Comparison of ENCODE assay signal across 21 cellular contexts in the genomic region with DNA sequence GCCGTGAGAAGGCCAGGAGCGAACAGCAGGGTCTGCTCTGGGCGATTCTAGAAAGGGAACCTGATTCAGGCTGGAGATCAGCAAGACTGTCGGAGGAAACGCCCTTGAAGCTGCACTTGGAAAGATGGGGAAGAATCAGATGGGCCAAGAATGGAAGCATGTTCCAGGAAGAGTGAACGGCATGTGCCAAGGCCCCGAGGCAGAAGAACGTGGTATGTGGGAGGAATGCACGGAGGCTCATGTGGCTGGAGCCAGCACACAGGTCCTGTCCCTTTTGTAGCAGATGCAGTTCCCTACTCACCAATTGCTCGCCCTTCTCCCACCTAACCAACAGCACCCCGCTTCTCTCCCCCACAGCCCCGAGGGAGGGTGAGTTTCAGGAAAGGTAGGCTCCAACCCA.
A peak's percentile ranks its signal among the peaks of the same experiment; 100 is the strongest.
DNase-seq lines count a peak whose midpoint lies in the region; ATAC-seq, FAIRE-seq and TF ChIP-seq lines count a peak whose summit lies in the region.
"Had no signal": no experiment of that assay in that cellular context is flagged by ENCODE, and none has a peak within 500 bp of the region (broad histone marks: within the 10 kb centered on the region; RNA-seq: fewer than 3 reads in every experiment).

No MANE protein-coding gene starts in this region.

- no peak overlapping the region for H4K91ac ChIP-seq in H1 (replicated peaks; ENCODE audit: insufficient read length, low read length)

- no peaks in the 10 kb centered on the region; the same call in 1 of the 2 replicates for H3K79me1 ChIP-seq in H1 (ENCODE audit: low read depth, low read length)

- peaks cover 14% of the 10 kb centered on the region for H3K27me3 Mint-ChIP-seq in neural progenitor cell (ENCODE audit: insufficient read depth, low read depth)

- H3F3A ChIP-seq in neural progenitor cell (ENCODE audit: low read depth): peaks cover 16% of the 10 kb centered on the region

- H3K9me3 ChIP-seq in HEK293 (ENCODE audit: control insufficient read depth, insufficient read depth, low read depth, low read length) (no peaks in the 10 kb centered on the region), H1 (ENCODE audit: insufficient read depth in 2 of 2, low read depth in 1 of 2, low read length in 1 of 2) (no peaks in the 10 kb centered on the region), keratinocyte (ENCODE audit: control insufficient read depth, low read depth, low read length) (no peaks in the 10 kb centered on the region), suprapubic skin (no peaks in the 10 kb centered on the region), neural progenitor cell (ENCODE audit: low read depth) (no peaks in the 10 kb centered on the region)
- H3K9me3 ChIP-seq: Peyer's patch had no signal

- POLR2A ChIA-PET in HEK293 (lab: Yijun Ruan, JAX) (no interaction called here), H1 (lab: Charles Lee; ENCODE audit: partially characterized antibody) (no interaction called here)

- no peak overlapping the region for H3K27ac Mint-ChIP-seq in neural progenitor cell
- H3K27ac Mint-ChIP-seq: CD8-positive, alpha-beta T cell had no signal

- no peak overlapping the region for H2AFZ ChIP-seq in H1 (ENCODE audit: low read length)
- peak overlapping the region; percentile 72 for H2AFZ ChIP-seq in keratinocyte (ENCODE audit: control insufficient read depth, low read length)
- no peak overlapping the region for H2AFZ ChIP-seq in neural progenitor cell (replicated peaks)

- no peak overlapping the region for H3K56ac ChIP-seq in H1 (replicated peaks; ENCODE audit: insufficient read length, low read depth, low read length)

- peaks cover 8% of the 10 kb centered on the region for H3K23me2 ChIP-seq in H1 (ENCODE audit: low read depth, low read length)

- H3K4me3 ChIP-seq in HEK293 (ENCODE audit: low read depth, low read length) (no peak overlapping the region), H1 (ENCODE audit: extremely low read depth in 1 of 4, insufficient read depth in 2 of 4, low read depth in 3 of 4, low read length in 4 of 4) (no peak overlapping the region), keratinocyte (ENCODE audit: control insufficient read depth in 2 of 3, extremely low read depth in 1 of 3, insufficient read depth in 2 of 3, low read depth in 1 of 3, low read length in 3 of 3) (no peak overlapping the region), suprapubic skin (no peak overlapping the region), neural progenitor cell (no peak overlapping the region)
- H3K4me3 ChIP-seq: Peyer's patch had no signal

- no peak for ATAC-seq in GM18909 (IDR thresholded peaks at IDR 0.05; ENCODE audit: poor library complexity, unreplicated experiment)
- no peak for ATAC-seq in left ventricle myocardium superior
- ATAC-seq: CD8-positive, alpha-beta T cell; Right ventricle myocardium inferior had no signal

- H3K23ac ChIP-seq in H1 (ENCODE audit: insufficient read length): no peak overlapping the region

- H4K5ac ChIP-seq in H1 (ENCODE audit: insufficient read length, low read depth, low read length): no peak overlapping the region

- no peaks in the 10 kb centered on the region for H3K4me1 ChIP-seq in HEK293 (ENCODE audit: control insufficient read depth, insufficient read depth, low read length)
- peaks cover 6 to 27% (median 7%) of the 10 kb centered on the region in 4 experiments for H3K4me1 ChIP-seq in H1 (replicated peaks in 1 of 4; ENCODE audit: control insufficient read depth in 3 of 4, insufficient read depth in 4 of 4, low read length in 3 of 4)
- H3K4me1 ChIP-seq in keratinocyte (ENCODE audit: control insufficient read depth, extremely low read depth, insufficient read depth, low read length): peaks cover 47% of the 10 kb centered on the region
- H3K4me1 ChIP-seq in suprapubic skin: peaks cover 33% of the 10 kb centered on the region
- peaks cover 29% of the 10 kb centered on the region for H3K4me1 ChIP-seq in neural progenitor cell
- H3K4me1 ChIP-seq: Peyer's patch had no signal

- H3K36me3 ChIP-seq in HEK293 (ENCODE audit: control insufficient read depth in 2 of 2, insufficient read depth in 1 of 2, low read length in 2 of 2): no peaks in the 10 kb centered on the region
- H3K36me3 ChIP-seq in H1 (ENCODE audit: control insufficient read depth in 2 of 4, insufficient read depth in 4 of 4, low read length in 3 of 4): no peaks in the 10 kb centered on the region
- no peaks in the 10 kb centered on the region for H3K36me3 ChIP-seq in keratinocyte (ENCODE audit: control insufficient read depth in 2 of 2, extremely low read depth in 1 of 2, insufficient read depth in 2 of 2, low read length in 2 of 2)
- no peaks in the 10 kb centered on the region for H3K36me3 ChIP-seq in suprapubic skin
- H3K36me3 ChIP-seq in neural progenitor cell: no peaks in the 10 kb centered on the region
- H3K36me3 ChIP-seq: Peyer's patch had no signal

- 0 out of 2 replicates have a peak overlapping the region, but pooled peaks have one; percentile 11 for H2BK15ac ChIP-seq in H1 (ENCODE audit: low read length)

- TF ChIP-seq CTCF in HEK293 (tag by site-specific recombination; IDR thresholded peaks at IDR 0.05) (no peak), H1 (IDR thresholded peaks at IDR 0.05; ENCODE audit: control extremely low read depth in 1 of 3, insufficient read depth in 1 of 3, low read depth in 1 of 3, low read length in 3 of 3) (no peak), keratinocyte (optimal IDR thresholded peaks at IDR 0.05 in 1 of 3, IDR thresholded peaks at IDR 0.05 in 1 of 3, conservative IDR thresholded peaks at IDR 0.05 in 1 of 3; ENCODE audit: extremely low read depth in 1 of 3, insufficient read depth in 2 of 3, low read length in 3 of 3) (no peak), suprapubic skin (IDR thresholded peaks at IDR 0.05) (no peak), neural progenitor cell (IDR thresholded peaks at IDR 0.05) (no peak)

- no peak overlapping the region for H3K9ac ChIP-seq in H1 (replicated peaks in 1 of 4; ENCODE audit: extremely low read depth in 1 of 4, low read depth in 3 of 4, low read length in 3 of 4)
- peak overlapping the region; percentile 13 for H3K9ac ChIP-seq in keratinocyte (ENCODE audit: control insufficient read depth, extremely low read depth, insufficient read depth, low read length)
- H3K9ac ChIP-seq in neural progenitor cell: no peak overlapping the region

- no peak for TF ChIP-seq RAD21 in H1 (IDR thresholded peaks at IDR 0.05 in 1 of 2, conservative IDR thresholded peaks at IDR 0.05 in 1 of 2; ENCODE audit: low read depth in 2 of 2, low read length in 2 of 2)

- H3K4me2 ChIP-seq in H1 (ENCODE audit: insufficient read depth in 1 of 2, low read depth in 2 of 2, low read length in 2 of 2): no peak overlapping the region
- H3K4me2 ChIP-seq in keratinocyte (ENCODE audit: control insufficient read depth, extremely low read depth, insufficient read depth, low read depth, low read length): peak overlapping the region; percentile 84
- H3K4me2 ChIP-seq in neural progenitor cell: no peak overlapping the region

- H2BK5ac ChIP-seq in H1 (ENCODE audit: low read depth, low read length): no peak overlapping the region

- DNase-seq in H1 (ENCODE audit: low read depth in 1 of 2, low spot score in 2 of 2) (no peak), keratinocyte (ENCODE audit: low read depth, low spot score) (no peak), suprapubic skin (ENCODE audit: low spot score in 2 of 2) (no peak), NAMALWA (ENCODE audit: low spot score) (no peak), neural progenitor cell (ENCODE audit: low spot score) (no peak), left ventricle myocardium superior (no peak)
- DNase-seq: AML-193; C1 segment of cervical spinal cord; CD8-positive, alpha-beta T cell; GDM1; H9; MM.1S; NCI-H1092; NCI-H1436; NCI-H187 treated with DMSO at 0.1 percent for 48 hours; NCI-H226; NCI-H82; Peyer's patch had no signal

- H2BK120ac ChIP-seq in H1 (replicated peaks; ENCODE audit: low read depth, low read length): no peak overlapping the region

- H3K14ac ChIP-seq in H1 (ENCODE audit: insufficient read length): no peak overlapping the region

- peak overlapping the region; percentile 75; the same call in 1 of the 2 replicates for H2BK12ac ChIP-seq in H1 (ENCODE audit: low read depth, low read length)

- CTCF ChIA-PET in HEK293 (lab: Yijun Ruan, JAX) (no interaction called here), H1 (lab: Charles Lee; ENCODE audit: partially characterized antibody) (no interaction called here)

- dilution Hi-C loops in keratinocyte (cut with MboI; ENCODE audit: extremely low pct_ligation_motif_present, low sequenced_read_pairs): no loop called here

- H3K18ac ChIP-seq in H1 (ENCODE audit: extremely low read depth, low read length): no peak overlapping the region

- no peak overlapping the region; the same call in 1 of the 2 replicates for H2AK5ac ChIP-seq in H1 (ENCODE audit: low read depth, low read length)

- intact Hi-C loops in left ventricle myocardium superior (cut with micrococcal nuclease): no loop called here

- H3K36me3 Mint-ChIP-seq in neural progenitor cell: no peaks in the 10 kb centered on the region
- H3K36me3 Mint-ChIP-seq: CD8-positive, alpha-beta T cell had no signal

- H3K27ac ChIP-seq in HEK293 (ENCODE audit: extremely low read depth, low read depth, low read length): no peak overlapping the region
- no peak overlapping the region for H3K27ac ChIP-seq in H1 (ENCODE audit: low read depth, low read length)
- peak overlapping the region; percentile 80 for H3K27ac ChIP-seq in keratinocyte (ENCODE audit: control insufficient read depth, insufficient read depth, low read length)
- H3K27ac ChIP-seq in suprapubic skin: peak overlapping the region; percentile 81
- H3K27ac ChIP-seq in neural progenitor cell: no peak overlapping the region
- H3K27ac ChIP-seq: Peyer's patch had no signal

- FAIRE-seq in H1 (lab: Jason Lieb, UNC) (no peak), keratinocyte (lab: Jason Lieb, UNC) (peak; percentile 81)

- H3K27me3 ChIP-seq in H1 (replicated peaks in 1 of 4; ENCODE audit: control insufficient read depth in 3 of 4, extremely low read depth in 1 of 4, insufficient read depth in 3 of 4, low read length in 3 of 4) (peaks cover 0 to 14% (median 0%) of the 10 kb centered on the region in 4 experiments; a peak in 3 of 7 replicates), keratinocyte (ENCODE audit: control insufficient read depth, extremely low read depth, insufficient read depth, low read length) (no peaks in the 10 kb centered on the region), suprapubic skin (peaks cover 16% of the 10 kb centered on the region), neural progenitor cell (no peaks in the 10 kb centered on the region)
- H3K27me3 ChIP-seq: Peyer's patch had no signal

- TF ChIP-seq POLR2A in H1 (IDR thresholded peaks at IDR 0.05; ENCODE audit: control extremely low read depth in 1 of 2, low read depth in 2 of 2, low read length in 2 of 2) (no peak), suprapubic skin (IDR thresholded peaks at IDR 0.05) (no peak)

- no peak overlapping the region for H3K4ac ChIP-seq in H1 (replicated peaks; ENCODE audit: insufficient read length, low read depth, low read length)

- H4K20me1 ChIP-seq in H1 (replicated peaks in 1 of 2; ENCODE audit: control insufficient read depth in 1 of 2, insufficient read depth in 2 of 2, low read length in 2 of 2) (peaks cover 0 to 5% of the 10 kb centered on the region in 2 experiments), keratinocyte (ENCODE audit: control insufficient read depth, extremely low read depth, insufficient read depth, low read length) (no peaks in the 10 kb centered on the region), neural progenitor cell (ENCODE audit: low read depth) (no peaks in the 10 kb centered on the region)

- H3K9me3 Mint-ChIP-seq in neural progenitor cell: peaks cover 2% of the 10 kb centered on the region

- no peak overlapping the region for H3K4me3 Mint-ChIP-seq in neural progenitor cell
- H3K4me3 Mint-ChIP-seq: CD8-positive, alpha-beta T cell; H9 had no signal

- H4K8ac ChIP-seq in H1 (ENCODE audit: extremely low read depth, insufficient read depth, low read length): no peak overlapping the region

- H2BK20ac ChIP-seq in H1 (ENCODE audit: low read length): 0 out of 2 replicates have a peak overlapping the region, but pooled peaks have one; percentile 40

- H3K9me1 ChIP-seq in keratinocyte (ENCODE audit: control insufficient read depth, extremely low read depth, insufficient read depth, low read length): no peaks in the 10 kb centered on the region

- no peak for TF ChIP-seq EP300 in H1 (IDR thresholded peaks at IDR 0.05; ENCODE audit: borderline replicate concordance in 1 of 2, low read depth in 2 of 2, low read length in 2 of 2)
- TF ChIP-seq EP300 in suprapubic skin (IDR thresholded peaks at IDR 0.05): no peak

- H3K4me1 Mint-ChIP-seq in neural progenitor cell: peaks cover 40% of the 10 kb centered on the region

- WGBS in H1 (ENCODE audit: extremely low coverage in 1 of 2, insufficient coverage in 1 of 2, insufficient read length in 1 of 2, insufficient replicate concordance in 2 of 2, low coverage in 1 of 2, low lambda C conversion rate in 2 of 2, missing lambda C conversion rate in 1 of 2), 2 experiments: 82% methylated on average over 12 of the region's 12 CpGs; no CpG with 5 or more reads in 1 of the 2 experiments
- 66% methylated on average over 12 of the region's 12 CpGs for WGBS in suprapubic skin

- no peaks in the 10 kb centered on the region for H3K79me2 ChIP-seq in H1 (ENCODE audit: control insufficient read depth in 1 of 2, insufficient read depth in 2 of 2, low read length in 2 of 2)
- H3K79me2 ChIP-seq in keratinocyte (ENCODE audit: control insufficient read depth, insufficient read depth, low read length): no peaks in the 10 kb centered on the region
- no peaks in the 10 kb centered on the region for H3K79me2 ChIP-seq in neural progenitor cell (ENCODE audit: low read depth)

Comparison
In these comparisons a context has a peak if more than half of its experiments do, and no peak if none do; other contexts are left out.
1. H3K27ac ChIP-seq: peak in keratinocyte (single experiment) and suprapubic skin (single experiment); none in HEK293 (single experiment), H1 (single experiment) and neural progenitor cell (single experiment).